Comparison of ENCODE assay signal across 14 cellular contexts in genomic region chr9:76618762-76619161, GRCh38.
DNase-seq lines count a peak whose midpoint lies in the region; ATAC-seq and TF ChIP-seq lines count a peak whose summit lies in the region.
"Had no signal": no experiment of that assay in that cellular context is flagged by ENCODE, and none has a peak within 500 bp of the region (broad histone marks: within the 10 kb centered on the region; RNA-seq: fewer than 3 reads in every experiment).

No MANE protein-coding gene starts in this region.

- no peaks in the 10 kb centered on the region for H3K27me3 ChIP-seq in suprapubic skin

- H3K4me3 ChIP-seq in astrocyte of the spinal cord (ENCODE audit: low read depth, low read length) (no peak overlapping the region), suprapubic skin (no peak overlapping the region)
- H3K4me3 ChIP-seq: SK-N-MC had no signal

- TF ChIP-seq CTCF in astrocyte of the spinal cord (IDR thresholded peaks at IDR 0.05; ENCODE audit: low read depth, low read length) (no peak), suprapubic skin (IDR thresholded peaks at IDR 0.05) (no peak)

- TF ChIP-seq EP300 in suprapubic skin (IDR thresholded peaks at IDR 0.05), result no peak

- intact Hi-C loops in left cardiac atrium (cut with DNase I), result no loop called here

- H3K9me3 ChIP-seq in suprapubic skin, result no peaks in the 10 kb centered on the region

- DNase-seq in GM04503 (ENCODE audit: low read depth) (peak; percentile 97), astrocyte of the spinal cord (ENCODE audit: low read depth, low spot score) (peak; percentile 33), left cardiac atrium (no peak), suprapubic skin (ENCODE audit: low spot score in 2 of 2) (no peak), DMS153 treated with DMSO at 0.1 percent for 48 hours (lab: John Stamatoyannopoulos, UW; ENCODE audit: unreplicated experiment) (no peak), SK-N-DZ (ENCODE audit: low spot score) (no peak)
- DNase-seq: CD8-positive, alpha-beta memory T cell; GOT3; NCI-H2227 treated with DMSO at 0.1 percent for 48 hours; stimulated activated CD8-positive, alpha-beta memory T cell treated with anti-CD3 and anti-CD28 coated beads, Interleukin-4, amount 100 ng/mL, for 48 hours had no signal

- peak; percentile 38 to 44 for ATAC-seq in left cardiac atrium
- no peak for ATAC-seq in GM19328 (IDR thresholded peaks at IDR 0.05; ENCODE audit: unreplicated experiment)
- ATAC-seq in GM18907 (IDR thresholded peaks at IDR 0.05; ENCODE audit: unreplicated experiment), result no peak
- ATAC-seq: activated naive CD4-positive, alpha-beta T cell treated with anti-CD3 and anti-CD28 coated beads, Interleukin-2, amount 50 U/mL, for 72 hours had no signal

- WGBS in suprapubic skin, result 51% methylated on average over 4 of the region's 4 CpGs

- TF ChIP-seq POLR2A in suprapubic skin (IDR thresholded peaks at IDR 0.05), result no peak

- in situ Hi-C loops in astrocyte of the spinal cord (cut with HindIII; ENCODE audit: low sequenced_read_pairs), result no loop called here

- no peaks in the 10 kb centered on the region for H3K36me3 ChIP-seq in suprapubic skin

- H3K27ac ChIP-seq in suprapubic skin, result peak overlapping the region; percentile 56
- H3K27ac ChIP-seq: SK-N-MC had no signal

- H3K4me1 ChIP-seq in suprapubic skin, result peaks cover 29% of the 10 kb centered on the region

Comparison
In these comparisons a context has a peak if more than half of its experiments do, and no peak if none do; other contexts are left out.
1. DNase-seq: peak in GM04503 (single experiment) and astrocyte of the spinal cord (single experiment); none in left cardiac atrium (single experiment), suprapubic skin (0 of 2), DMS153 treated with DMSO at 0.1 percent for 48 hours (single experiment) and SK-N-DZ (single experiment).
2. ATAC-seq: peak in left cardiac atrium (2 of 2); none in GM19328 (single experiment) and GM18907 (single experiment).